ENCODE assay signal across 21 cellular contexts in genomic region chr13:58085819-58086218, GRCh38.
A peak's percentile ranks its signal among the peaks of the same experiment; 100 is the strongest.
DNase-seq lines count a peak whose midpoint lies in the region; ATAC-seq and TF ChIP-seq lines count a peak whose summit lies in the region.
"Had no signal": no experiment of that assay in that cellular context is flagged by ENCODE, and none has a peak within 500 bp of the region (broad histone marks: within the 10 kb centered on the region; RNA-seq: fewer than 3 reads in every experiment).

No MANE protein-coding gene starts in this region.

- intact Hi-C loops in heart right ventricle (cut with DNase I) = no loop called here

- TF ChIP-seq CTCF in fibroblast of pulmonary artery (IDR thresholded peaks at IDR 0.05; ENCODE audit: low read length, missing control alignments) = no peak
- TF ChIP-seq CTCF in heart right ventricle (IDR thresholded peaks at IDR 0.05) = no peak

- no peaks in the 10 kb centered on the region for H3K27me3 ChIP-seq in heart right ventricle
- H3K27me3 ChIP-seq: brain microvascular endothelial cell, spleen, suprapubic skin had no signal

- no peak for ATAC-seq in heart right ventricle
- ATAC-seq in GM21825 (IDR thresholded peaks at IDR 0.05; ENCODE audit: unreplicated experiment) = no peak
- ATAC-seq in HG03097 (IDR thresholded peaks at IDR 0.05; ENCODE audit: low FRiP score, unreplicated experiment) = no peak
- ATAC-seq: activated T-cell treated with anti-CD3 and anti-CD28 coated beads, Interleukin-2, amount 50 U/mL, for 4 hours; left ventricle myocardium superior; mucosa of descending colon; T-cell had no signal

- in situ Hi-C loops in KBM-7 (cut with MboI; ENCODE audit: low pct_unique_long_range_greater_than_20kb, low sequenced_read_pairs) = no loop called here

- H3K4me3 ChIP-seq in fibroblast of pulmonary artery (replicated peaks; ENCODE audit: low read depth, low read length) (no peak overlapping the region), heart right ventricle (no peak overlapping the region)
- H3K4me3 ChIP-seq: mucosa of descending colon, spleen, suprapubic skin had no signal

- no peaks in the 10 kb centered on the region for H3K9me3 ChIP-seq in heart right ventricle
- H3K9me3 ChIP-seq: spleen, suprapubic skin had no signal

- H3K36me3 ChIP-seq in heart right ventricle = no peaks in the 10 kb centered on the region
- H3K36me3 ChIP-seq: brain microvascular endothelial cell, spleen, suprapubic skin had no signal

- WGBS in heart right ventricle, 2 donors = 73 to 87% methylated on average over 3 of the region's 3 CpGs

- H3K27ac ChIP-seq in heart right ventricle = no peak overlapping the region
- H3K27ac ChIP-seq: brain microvascular endothelial cell, spleen, suprapubic skin had no signal

- peak; percentile 49 for DNase-seq in GDM1 (lab: John Stamatoyannopoulos, UW)
- peak; percentile 59 for DNase-seq in KBM-7
- peak; percentile 36 for DNase-seq in SIG-M5 (lab: John Stamatoyannopoulos, UW)
- peak; percentile 1 for DNase-seq in fibroblast of pulmonary artery (ENCODE audit: low read depth)
- no peak for DNase-seq in HuH-7.5 (ENCODE audit: low spot score)
- DNase-seq in heart right ventricle = no peak
- DNase-seq: activated CD4-positive, alpha-beta memory T cell treated with anti-CD3 and anti-CD28 coated beads for 36 hours; activated naive CD4-positive, alpha-beta T cell treated with anti-CD3 and anti-CD28 coated beads, Interleukin-2, amount 10 ng/mL, durations not matched to agents 7 days and 5 days; activated T-cell treated with anti-CD3 and anti-CD28 coated beads, Interleukin-2, amount 50 U/mL, for 4 hours; brain microvascular endothelial cell; CD4-positive, alpha-beta T cell; glutamatergic neuron; left ventricle myocardium superior; mucosa of descending colon; NCI-H146; NCI-H345; spleen; T-cell had no signal

- H3K4me1 ChIP-seq in heart right ventricle = no peaks in the 10 kb centered on the region
- H3K4me1 ChIP-seq: spleen, suprapubic skin had no signal

Comparison
In these comparisons a context has a peak if more than half of its experiments do, and no peak if none do; other contexts are left out.
1. DNase-seq: peak in GDM1 (single experiment), KBM-7 (single experiment), SIG-M5 (single experiment) and fibroblast of pulmonary artery (single experiment); none in HuH-7.5 (single experiment) and heart right ventricle (0 of 2).